Comparison of ENCODE assay signal across 20 cellular contexts in the genomic region with DNA sequence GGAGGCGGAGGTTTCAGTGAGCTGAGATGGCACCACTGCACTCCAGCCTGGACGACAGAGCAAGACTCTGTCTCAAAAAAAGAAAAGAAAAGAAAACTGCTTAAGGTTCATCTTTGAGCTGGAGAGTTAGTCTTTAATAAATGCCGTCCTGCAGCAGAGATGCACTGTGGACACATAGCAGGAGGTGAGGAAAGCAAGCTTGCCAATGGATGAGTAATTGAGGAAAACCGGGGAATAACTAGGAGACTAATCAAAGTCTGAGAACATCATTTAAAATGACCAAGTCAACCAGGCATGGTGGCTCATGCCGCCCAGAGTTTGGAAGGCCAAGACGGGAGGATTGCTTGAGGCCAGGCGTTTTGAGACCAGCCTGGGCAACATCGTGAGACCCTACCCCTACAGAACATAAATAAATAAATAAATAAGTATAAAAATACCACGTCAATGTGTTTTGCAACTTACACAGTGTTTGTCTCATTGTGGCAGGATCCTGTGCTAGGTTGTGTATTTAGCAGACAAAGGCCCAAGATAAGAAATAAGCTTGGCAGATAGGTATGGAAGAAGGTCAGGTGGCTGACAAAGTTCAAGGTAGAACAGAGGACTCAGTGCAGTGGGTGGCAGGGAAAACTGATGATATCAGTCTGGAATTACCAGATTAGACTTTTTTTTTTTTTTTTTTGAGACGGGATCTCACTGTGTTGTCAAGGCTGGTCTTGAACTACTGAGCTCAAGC.
"Had no signal": no experiment of that assay in that cellular context is flagged by ENCODE, and none has a peak within 500 bp of the region (broad histone marks: within the 10 kb centered on the region; RNA-seq: fewer than 3 reads in every experiment).

No MANE protein-coding gene starts in this region.

- H3K9me3 ChIP-seq: SJSA1 had no signal

- H3K27me3 ChIP-seq: SJSA1 had no signal

- H3K4me1 ChIP-seq: SJSA1 had no signal

- H3K4me3 ChIP-seq: SJSA1, SK-N-MC had no signal

- ATAC-seq: Panc1, PC-3 had no signal

- H3K36me3 ChIP-seq: SJSA1 had no signal

- H3K27ac ChIP-seq: RWPE1, SJSA1, SK-N-MC had no signal

- DNase-seq: KBM-7, MM.1S, NCI-H1092 treated with DMSO at 0.1 percent for 48 hours, NCI-H1436, NCI-H187, NCI-H2029, NCI-H2081 treated with DMSO at 0.1 percent for 48 hours, NCI-H2171, NCI-H226, NCI-H446, NCI-H510A, NCI-H524 treated with DMSO at 0.1 percent for 48 hours, NCI-H69, NCI-H774, PC-3, SIG-M5 had no signal
